ENCODE assay signal across 8 cellular contexts in the genomic region with DNA sequence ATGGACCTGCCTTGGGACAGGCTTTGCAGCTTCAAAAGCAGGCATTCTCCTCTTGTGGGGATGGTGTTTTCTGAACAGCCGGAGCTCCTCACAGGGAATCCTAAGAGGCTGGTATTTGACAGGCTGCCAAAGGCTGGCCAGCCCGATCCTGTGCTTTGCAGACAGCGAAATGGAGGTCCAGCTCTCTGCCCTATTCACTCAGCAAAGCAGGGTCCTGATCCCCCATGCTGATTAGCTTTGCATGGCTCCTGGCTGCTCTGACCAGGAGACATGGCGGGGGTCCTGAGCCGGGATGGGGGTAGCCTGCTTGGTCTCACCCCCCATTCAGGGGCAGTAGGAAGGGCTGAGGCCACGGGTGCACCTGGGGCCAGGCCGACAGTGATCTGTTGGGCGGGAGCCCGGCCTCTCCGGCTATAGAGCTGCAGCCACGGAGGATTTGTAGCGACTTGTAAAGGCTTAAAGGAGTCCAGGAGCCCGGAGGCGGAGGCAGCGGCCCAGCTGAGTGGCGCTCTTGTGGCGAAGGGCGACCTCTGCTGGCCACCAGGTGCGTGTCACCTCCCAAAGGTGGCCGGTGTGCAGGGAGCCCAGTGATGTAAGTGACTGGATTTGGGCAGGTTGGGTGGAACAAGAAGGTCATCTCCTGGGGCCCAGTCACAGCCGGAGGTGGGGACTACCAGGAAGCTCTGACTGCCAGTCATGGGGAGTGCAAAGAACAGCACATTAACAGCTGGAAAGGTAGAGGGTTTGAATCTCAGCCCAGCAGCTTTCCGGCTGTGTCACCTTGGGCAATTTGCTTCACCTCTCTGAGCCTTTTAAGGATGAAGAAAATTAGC.
DNase-seq lines count a peak whose midpoint lies in the region; ATAC-seq, FAIRE-seq and TF ChIP-seq lines count a peak whose summit lies in the region.

No MANE protein-coding gene starts in this region.

- FAIRE-seq in A204.1 (lab: Jason Lieb, UNC): peak; percentile 29

- DNase-seq in NCI-H345 treated with DMSO at 0.1 percent for 48 hours (lab: John Stamatoyannopoulos, UW; ENCODE audit: unreplicated experiment) (peak; percentile 16), colonic mucosa (peak; percentile 84), left lobe of liver (ENCODE audit: low spot score) (peak; percentile 87)
- DNase-seq in activated CD4-positive, alpha-beta T cell treated with anti-CD3 and anti-CD28 coated beads for 4 hours: peak; percentile 72 to 75
- DNase-seq in stimulated activated CD4-positive, alpha-beta T cell treated with anti-CD3 and anti-CD28 coated beads, Interleukin-2, amount 100 ng/mL, for 48 hours: peak; percentile 72 to 81

- no peak for TF ChIP-seq POLR2A in GM18505 (IDR thresholded peaks at IDR 0.05; ENCODE audit: borderline replicate concordance, extremely low read depth, insufficient read depth, insufficient read length)

- H3K27me3 ChIP-seq in colonic mucosa: no peaks in the 10 kb centered on the region

- H3K4me3 ChIP-seq in colonic mucosa: no peak overlapping the region

- H3K9me3 ChIP-seq in colonic mucosa: no peaks in the 10 kb centered on the region

- ATAC-seq in GM18505 (IDR thresholded peaks at IDR 0.05; ENCODE audit: unreplicated experiment): peak; percentile 65
- peak; percentile 78 for ATAC-seq in HG03095 (IDR thresholded peaks at IDR 0.05; ENCODE audit: unreplicated experiment)
- peak; percentile 96 for ATAC-seq in left lobe of liver

- intact Hi-C loops in colonic mucosa (cut with DNase I): loop anchor here (5.0 to 10.0 kb wide), 7 partner anchors 123 to 1148 kb away; no protein-coding TSS in a partner anchor

- H3K9ac ChIP-seq in colonic mucosa (ENCODE audit: low read depth in 2 of 2, low read length in 2 of 2): no peak overlapping the region

- peak; percentile 95 for TF ChIP-seq CTCF in colonic mucosa (IDR thresholded peaks at IDR 0.05)

- H3K36me3 ChIP-seq in colonic mucosa: no peaks in the 10 kb centered on the region

- H3K27ac ChIP-seq in colonic mucosa: peak overlapping the region; percentile 25

- peaks cover 4% of the 10 kb centered on the region for H3K4me1 ChIP-seq in colonic mucosa

Comparison
In these comparisons a context has a peak if more than half of its experiments do, and no peak if none do; other contexts are left out.
1. DNase-seq: peak in every context shown above with its lines; median percentile 87 in left lobe of liver; 84 in colonic mucosa; 76 in stimulated activated CD4-positive, alpha-beta T cell treated with anti-CD3 and anti-CD28 coated beads, Interleukin-2, amount 100 ng/mL, for 48 hours; 74 in activated CD4-positive, alpha-beta T cell treated with anti-CD3 and anti-CD28 coated beads for 4 hours; 16 in NCI-H345 treated with DMSO at 0.1 percent for 48 hours.